10 cellular contexts compared by ENCODE assay signal in the genomic region with DNA sequence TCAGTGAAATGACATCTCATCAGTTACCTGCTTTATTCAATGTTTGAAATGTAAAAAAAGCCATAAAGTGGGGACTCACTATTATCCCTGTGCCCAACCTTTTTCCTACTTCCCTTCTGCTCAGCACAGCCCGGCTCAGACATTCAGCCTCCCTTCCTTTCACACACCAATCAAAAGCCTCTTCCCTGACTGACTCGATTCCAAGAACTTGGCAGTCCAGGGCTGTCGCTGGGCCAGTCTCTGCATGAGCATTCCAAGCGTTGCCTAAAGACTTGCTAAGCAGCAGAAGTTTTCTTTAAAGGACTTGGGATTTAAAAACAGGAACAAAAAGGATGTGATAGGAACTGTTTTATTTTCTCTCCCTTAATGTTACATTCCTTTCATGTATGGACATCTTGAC. TPM values are rescaled to one million over a fixed set of nuclear protein-coding genes. Genes with fewer than 3 reads are reported as not detected.
DNase-seq lines count a peak whose midpoint lies in the region; ATAC-seq and TF ChIP-seq lines count a peak whose summit lies in the region.
"Had no signal": no experiment of that assay in that cellular context is flagged by ENCODE, and none has a peak within 500 bp of the region (broad histone marks: within the 10 kb centered on the region; RNA-seq: fewer than 3 reads in every experiment).

No MANE protein-coding gene starts in this region.

- H3K36me3 ChIP-seq in IMR-90 (ENCODE audit: control insufficient read depth, insufficient read depth, low read length): no peaks in the 10 kb centered on the region
- no peaks in the 10 kb centered on the region for H3K36me3 ChIP-seq in smooth muscle cell (ENCODE audit: low read depth)

- no peak overlapping the region for H3K14ac ChIP-seq in IMR-90 (replicated peaks; ENCODE audit: low read depth, low read length)

- peak overlapping the region in 1 of 2 experiments; percentile 36; a peak in 1 of 4 replicates for H4K8ac ChIP-seq in IMR-90 (ENCODE audit: low read depth in 2 of 2, low read length in 2 of 2)

- H3K9ac ChIP-seq in IMR-90 (ENCODE audit: low read depth, low read length) (no peak overlapping the region), smooth muscle cell (ENCODE audit: low read depth) (peak overlapping the region; percentile 50)
- H3K9ac ChIP-seq: KMS-11 had no signal

- no CpG with 5 or more reads among the region's 4 CpGs for WGBS in IMR-90 (ENCODE audit: extremely low coverage in 2 of 2, insufficient read length in 1 of 2), 2 experiments
- WGBS in smooth muscle cell (ENCODE audit: low lambda C conversion rate): 5% methylated on average over 4 of the region's 4 CpGs

- H2AFZ ChIP-seq in IMR-90 (replicated peaks; ENCODE audit: low read length, poor library complexity) (peak overlapping the region; percentile 73), smooth muscle cell (ENCODE audit: low read depth) (peak overlapping the region; percentile 93)

- peak overlapping the region; percentile 72 for H2BK5ac ChIP-seq in IMR-90 (ENCODE audit: low read depth, low read length, poor library complexity, severe bottlenecking)

- H3K27ac ChIP-seq in IMR-90 (ENCODE audit: insufficient read depth, low read length): no peak overlapping the region
- peak overlapping the region in 56 of 59 donors; percentile 15 to 90 (median 68) for H3K27ac ChIP-seq in dorsolateral prefrontal cortex
- peak overlapping the region; percentile 3 for H3K27ac ChIP-seq in layer of hippocampus (ENCODE audit: low read depth, low read length)
- H3K27ac ChIP-seq in smooth muscle cell (ENCODE audit: low read depth): peak overlapping the region; percentile 72
- H3K27ac ChIP-seq: KMS-11 had no signal

- no peaks in the 10 kb centered on the region for H3K27me3 ChIP-seq in IMR-90 (ENCODE audit: control insufficient read depth, insufficient read depth, low read length)
- no peaks in the 10 kb centered on the region for H3K27me3 ChIP-seq in dorsolateral prefrontal cortex
- no peaks in the 10 kb centered on the region for H3K27me3 ChIP-seq in layer of hippocampus (ENCODE audit: control insufficient read depth, insufficient read depth, low read length)
- H3K27me3 ChIP-seq in smooth muscle cell (ENCODE audit: low read depth): no peaks in the 10 kb centered on the region

- no peak overlapping the region; the same call in 1 of the 2 replicates for H3K18ac ChIP-seq in IMR-90 (ENCODE audit: low read depth, low read length)

- peaks cover 4% of the 10 kb centered on the region; the same call in 1 of the 2 replicates for H3K9me1 ChIP-seq in IMR-90 (ENCODE audit: insufficient read depth, low read length)

- H4K20me1 ChIP-seq in IMR-90 (ENCODE audit: insufficient read depth, low read length) (no peaks in the 10 kb centered on the region), smooth muscle cell (ENCODE audit: low read depth) (no peaks in the 10 kb centered on the region)

- H3K4me2 ChIP-seq in IMR-90 (ENCODE audit: low read depth, low read length) (peak overlapping the region; percentile 68), smooth muscle cell (peak overlapping the region; percentile 85)
- H3K4me2 ChIP-seq: KMS-11 had no signal

- H3K4me3 ChIP-seq in IMR-90 (ENCODE audit: insufficient read depth, low read depth, low read length) (peak overlapping the region; percentile 22; the same call in 1 of the 2 replicates), dorsolateral prefrontal cortex (peak overlapping the region in 10 of 59 donors; percentile 5 to 36 (median 17)), smooth muscle cell (peak overlapping the region; percentile 21)

- no TSS peak for BruUV-seq in IMR-90 (replicated peaks; lab: Mats Ljungman, UMichigan)

- H2AK9ac ChIP-seq in IMR-90 (replicated peaks; ENCODE audit: low read depth, low read length, poor library complexity): peak overlapping the region; percentile 67

- peaks cover 8% of the 10 kb centered on the region for H3F3A ChIP-seq in smooth muscle cell (ENCODE audit: low read depth)

- H3K56ac ChIP-seq in IMR-90 (ENCODE audit: extremely low read depth, insufficient read depth, low read length): peak overlapping the region; percentile 9; the same call in 1 of the 2 replicates

- peaks cover 3 to 6% of the 10 kb centered on the region in 2 experiments; a peak in 1 of 4 replicates for H3K79me1 ChIP-seq in IMR-90 (ENCODE audit: low read depth in 1 of 2, low read length in 2 of 2)

- H4K5ac ChIP-seq in IMR-90 (ENCODE audit: low read depth, low read length): no peak overlapping the region

- intact Hi-C loops in IMR-90 (cut with micrococcal nuclease): loop anchor here (5.0 kb wide), 1 partner anchor 63 kb away; no protein-coding TSS in a partner anchor
- intact Hi-C loops in dorsolateral prefrontal cortex (cut with DNase I): no loop called here

- TF ChIP-seq CTCF in IMR-90 (conservative IDR thresholded peaks at IDR 0.05; ENCODE audit: low read depth, low read length): no peak
- TF ChIP-seq CTCF in dorsolateral prefrontal cortex (IDR thresholded peaks at IDR 0.05 in 54 of 56, conservative IDR thresholded peaks at IDR 0.05 in 2 of 56; ENCODE audit: low read depth in 1 of 56, partially characterized antibody in 56 of 56): peak in 1 of 56 donors; percentile 8
- TF ChIP-seq CTCF in smooth muscle cell (IDR thresholded peaks at IDR 0.05; ENCODE audit: borderline replicate concordance, insufficient read depth, poor library complexity, severe bottlenecking): no peak

- ATAC-seq in IMR-90 (ENCODE audit: low read depth): peak; percentile 100
- no peak for ATAC-seq in HG03565 (IDR thresholded peaks at IDR 0.05; ENCODE audit: unreplicated experiment)
- no peak for ATAC-seq in HG02852 (IDR thresholded peaks at IDR 0.05; ENCODE audit: unreplicated experiment)
- ATAC-seq in GM21360 (IDR thresholded peaks at IDR 0.05; ENCODE audit: unreplicated experiment): no peak
- ATAC-seq: activated naive CD4-positive, alpha-beta T cell treated with anti-CD3 and anti-CD28 coated beads, Interleukin-2, amount 50 U/mL, for 72 hours had no signal

- dilution Hi-C loops in IMR-90 (cut with HindIII; ENCODE audit: low sequenced_read_pairs, unreplicated experiment): no loop called here

- H4K91ac ChIP-seq in IMR-90 (ENCODE audit: insufficient read depth, low read depth, low read length): no peak overlapping the region

- 0 out of 2 replicates have a peak, but pooled peaks have one; percentile 4 for TF ChIP-seq RAD21 in IMR-90 (IDR thresholded peaks at IDR 0.05; ENCODE audit: low read length)

- no peak overlapping the region for H3K23ac ChIP-seq in IMR-90 (ENCODE audit: low read depth, low read length)

- POLR2A ChIA-PET in IMR-90 (lab: Charles Lee; ENCODE audit: unreplicated experiment): no interaction called here

- DNase-seq in IMR-90 (peak; percentile 87), dorsolateral prefrontal cortex (peak in 6 of 10 donors; percentile 27 to 62 (median 53)), smooth muscle cell (lab: John Stamatoyannopoulos, UW; ENCODE audit: unreplicated experiment) (no peak), NCI-H1694 (lab: John Stamatoyannopoulos, UW) (no peak)

- H3K4me1 ChIP-seq in IMR-90 (ENCODE audit: control insufficient read depth, insufficient read depth, low read length) (peaks cover 2% of the 10 kb centered on the region; the same call in 1 of the 2 replicates), smooth muscle cell (ENCODE audit: low read depth) (peaks cover 6% of the 10 kb centered on the region)

- H3K9me3 ChIP-seq in IMR-90 (ENCODE audit: control insufficient read depth, insufficient read depth, low read length) (no peaks in the 10 kb centered on the region), smooth muscle cell (replicated peaks; ENCODE audit: low read depth) (no peaks in the 10 kb centered on the region)

- TF ChIP-seq POLR2A in IMR-90 (IDR thresholded peaks at IDR 0.05; ENCODE audit: low read depth, low read length): no peak

- peak overlapping the region; percentile 25; the same call in 1 of the 2 replicates for H2BK120ac ChIP-seq in IMR-90 (ENCODE audit: low read depth, low read length)

- CTCF ChIA-PET in IMR-90 (lab: Yijun Ruan, JAX): interaction anchor here (1.1 kb wide), 1 partner anchor 12 kb away, joined by 4 read pairs; no protein-coding TSS in a partner anchor

- H3K79me2 ChIP-seq in smooth muscle cell (ENCODE audit: low read depth): peaks cover 9% of the 10 kb centered on the region

- in situ Hi-C loops in IMR-90 (cut with MboI; ENCODE audit: low sequenced_read_pairs): no loop called here

- H3K4ac ChIP-seq in IMR-90 (ENCODE audit: low read depth, low read length): no peak overlapping the region

- no peak overlapping the region for H2BK20ac ChIP-seq in IMR-90 (ENCODE audit: low read depth, low read length)

- H2BK15ac ChIP-seq in IMR-90 (ENCODE audit: low read depth, low read length): no peak overlapping the region; the same call in 2 of the 3 replicates

- H2AK5ac ChIP-seq in IMR-90 (ENCODE audit: low read depth, low read length): no peak overlapping the region

TF ChIP-seq in IMR-90, 13 proteins besides CTCF, POLR2A, EP300 and RAD21 (continues in another document):
- TF ChIP-seq SMC3 (IDR thresholded peaks at IDR 0.05; ENCODE audit: low read depth, low read length) (no peak), MAFK (IDR thresholded peaks at IDR 0.05; ENCODE audit: low read depth, low read length) (no peak), MAZ (IDR thresholded peaks at IDR 0.05; ENCODE audit: borderline replicate concordance, low read depth, low read length) (no peak), FOS (IDR thresholded peaks at IDR 0.05; ENCODE audit: low read depth, low read length) (no peak), NFE2L2 (IDR thresholded peaks at IDR 0.05; ENCODE audit: low read depth, low read length) (no peak), CHD1 (IDR thresholded peaks at IDR 0.05; ENCODE audit: low read depth, low read length) (no peak), RFX5 (IDR thresholded peaks at IDR 0.05; ENCODE audit: low read depth, low read length) (no peak), BHLHE40 (IDR thresholded peaks at IDR 0.05; ENCODE audit: low read depth, low read length) (no peak), CEBPB (IDR thresholded peaks at IDR 0.05; ENCODE audit: low read depth, low read length) (no peak)
- TF ChIP-seq, protein P1, sequence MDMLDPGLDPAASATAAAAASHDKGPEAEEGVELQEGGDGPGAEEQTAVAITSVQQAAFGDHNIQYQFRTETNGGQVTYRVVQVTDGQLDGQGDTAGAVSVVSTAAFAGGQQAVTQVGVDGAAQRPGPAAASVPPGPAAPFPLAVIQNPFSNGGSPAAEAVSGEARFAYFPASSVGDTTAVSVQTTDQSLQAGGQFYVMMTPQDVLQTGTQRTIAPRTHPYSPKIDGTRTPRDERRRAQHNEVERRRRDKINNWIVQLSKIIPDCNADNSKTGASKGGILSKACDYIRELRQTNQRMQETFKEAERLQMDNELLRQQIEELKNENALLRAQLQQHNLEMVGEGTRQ (IDR thresholded peaks at IDR 0.05; ENCODE audit: low read depth, low read length): no peak

RNA-seq across cellular contexts. Expression of a gene that starts 22.7 kb away (rescaled TPM):
- total RNA-seq in IMR-90 (2012; rRNA removed) (9.0 and 9.2 TPM in 2 replicates), dorsolateral prefrontal cortex (100 to 1,000 TPM in 2 of 120 experiments, 10 to 100 TPM in 118; 35.5 to 122 (median 61.5) TPM), smooth muscle cell (17.4 and 29.0 TPM in 2 replicates)
- polyA plus RNA-seq in IMR-90 (2012; rRNA removed) (1.1 and 1.2 TPM in 2 replicates), smooth muscle cell (6.8 and 9.6 TPM in 2 replicates)
- polyA plus RNA-seq in IMR-90 (2012; cell fraction: cytosol; rRNA removed): 0.14 and 0.44 TPM in 2 replicates
- polyA plus RNA-seq in IMR-90 (2012; cell fraction: nucleus; rRNA removed; ENCODE audit: low replicate concordance): 0.24 and 2.0 TPM in 2 replicates

Comparison
In these comparisons a context has a peak if more than half of its experiments do, and no peak if none do; other contexts are left out.
1. DNase-seq: peak in IMR-90 (single experiment) and dorsolateral prefrontal cortex (6 of 10); none in smooth muscle cell (single experiment) and NCI-H1694 (single experiment).